1 cellular context compared by ENCODE assay signal in genomic region chr1:26900001-26900814, GRCh38.
TF ChIP-seq lines count a peak whose summit lies in the region.

Gene GPATCH3 (minus strand): TSS chr1:26900467. CDS start chr1:26900442, 25 bp downstream.

TF ChIP-seq in HepG2, 621 proteins besides CTCF, POLR2A, EP300 and RAD21 (continued from another document and continues in another):
- no peak for TF ChIP-seq HMG20B (CRISPR knock-in tag; conservative IDR thresholded peaks at IDR 0.05)
- TF ChIP-seq RFXAP (CRISPR knock-in tag; IDR thresholded peaks at IDR 0.05; ENCODE audit: borderline replicate concordance): peak; percentile 73; the same call in 1 of the 2 replicates
- no peak for TF ChIP-seq CBFB (CRISPR knock-in tag; IDR thresholded peaks at IDR 0.05)
- TF ChIP-seq E2F5 (CRISPR knock-in tag; conservative IDR thresholded peaks at IDR 0.05): no peak
- TF ChIP-seq ZNF776 (CRISPR knock-in tag; IDR thresholded peaks at IDR 0.05): no peak
- peak; percentile 64 for TF ChIP-seq GATAD2A (CRISPR knock-in tag; IDR thresholded peaks at IDR 0.05)
- TF ChIP-seq TMF1 (CRISPR knock-in tag; IDR thresholded peaks at IDR 0.05; ENCODE audit: low read depth): peak; percentile 82; the same call in 1 of the 2 replicates
- TF ChIP-seq XRCC5 (optimal IDR thresholded peaks at IDR 0.05; ENCODE audit: low read length): no peak
- 0 out of 2 replicates have a peak, but pooled peaks have one; percentile 68 for TF ChIP-seq KLF13 (CRISPR knock-in tag; IDR thresholded peaks at IDR 0.05)
- TF ChIP-seq THAP8 (CRISPR knock-in tag; IDR thresholded peaks at IDR 0.05; ENCODE audit: borderline replicate concordance): no peak
- no peak for TF ChIP-seq ZBTB37 (CRISPR knock-in tag; IDR thresholded peaks at IDR 0.05)
- no peak for TF ChIP-seq ZMYM2 (CRISPR knock-in tag; IDR thresholded peaks at IDR 0.05)
- TF ChIP-seq ZNF850 (CRISPR knock-in tag; conservative IDR thresholded peaks at IDR 0.05): no peak
- TF ChIP-seq ZC3H4 (CRISPR knock-in tag; IDR thresholded peaks at IDR 0.05; ENCODE audit: borderline replicate concordance): no peak
- TF ChIP-seq DRAP1 (CRISPR knock-in tag; IDR thresholded peaks at IDR 0.05): peak; percentile 89
- peak; percentile 60 for TF ChIP-seq ZNF331 (CRISPR knock-in tag; IDR thresholded peaks at IDR 0.05)
- peak; percentile 60; the same call in 1 of the 2 replicates for TF ChIP-seq ELF1 (CRISPR knock-in tag; IDR thresholded peaks at IDR 0.05)
- peak; percentile 51; the same call in 1 of the 2 replicates for TF ChIP-seq CREM (IDR thresholded peaks at IDR 0.05)
- no peak for TF ChIP-seq CREM (CRISPR knock-in tag; IDR thresholded peaks at IDR 0.05)
- no peak; the same call in 1 of the 2 replicates for TF ChIP-seq ZNF503 (CRISPR knock-in tag; IDR thresholded peaks at IDR 0.05)
- no peak for TF ChIP-seq ZNF296 (CRISPR knock-in tag; conservative IDR thresholded peaks at IDR 0.05)
- TF ChIP-seq THRA (CRISPR knock-in tag; IDR thresholded peaks at IDR 0.05; ENCODE audit: borderline replicate concordance): no peak
- 0 out of 2 replicates have a peak, but pooled peaks have one; percentile 5 for TF ChIP-seq ZBTB20 (CRISPR knock-in tag; IDR thresholded peaks at IDR 0.05; ENCODE audit: borderline replicate concordance, low read depth)
- no peak for TF ChIP-seq ZNF260 (CRISPR knock-in tag; IDR thresholded peaks at IDR 0.05; ENCODE audit: borderline replicate concordance, low read depth)
- TF ChIP-seq CC2D1A (CRISPR knock-in tag; IDR thresholded peaks at IDR 0.05): no peak
- TF ChIP-seq ZNF510 (CRISPR knock-in tag; IDR thresholded peaks at IDR 0.05; ENCODE audit: low read depth): peak; percentile 43; the same call in 1 of the 2 replicates
- peak; percentile 29; the same call in 1 of the 2 replicates for TF ChIP-seq ZNF816 (CRISPR knock-in tag; IDR thresholded peaks at IDR 0.05; ENCODE audit: borderline replicate concordance)
- TF ChIP-seq HDAC2 (CRISPR knock-in tag; IDR thresholded peaks at IDR 0.05): peak; percentile 92
- peak; percentile 55 for TF ChIP-seq FOXP4 (CRISPR knock-in tag; IDR thresholded peaks at IDR 0.05)
- no peak for TF ChIP-seq ZNF562 (CRISPR knock-in tag; IDR thresholded peaks at IDR 0.05; ENCODE audit: borderline replicate concordance)
- 0 out of 2 replicates have a peak, but pooled peaks have one; percentile 26 for TF ChIP-seq NR2F2 (IDR thresholded peaks at IDR 0.05; ENCODE audit: borderline replicate concordance, low read depth)
- peak; percentile 100 for TF ChIP-seq KDM5A (IDR thresholded peaks at IDR 0.05; ENCODE audit: borderline replicate concordance, low read length)
- TF ChIP-seq RCOR2 (CRISPR knock-in tag; IDR thresholded peaks at IDR 0.05): peak; percentile 39; the same call in 1 of the 2 replicates
- no peak for TF ChIP-seq ZNF460 (CRISPR knock-in tag; IDR thresholded peaks at IDR 0.05; ENCODE audit: borderline replicate concordance)
- no peak for TF ChIP-seq ZSCAN25 (CRISPR knock-in tag; IDR thresholded peaks at IDR 0.05)
- peak; percentile 30; the same call in 1 of the 2 replicates for TF ChIP-seq FOSL2 (CRISPR knock-in tag; IDR thresholded peaks at IDR 0.05)
- TF ChIP-seq FOXJ3 (CRISPR knock-in tag; IDR thresholded peaks at IDR 0.05; ENCODE audit: borderline replicate concordance): peak; percentile 63; the same call in 1 of the 2 replicates
- no peak for TF ChIP-seq ZNF446 (CRISPR knock-in tag; IDR thresholded peaks at IDR 0.05)
- TF ChIP-seq XBP1 (CRISPR knock-in tag; IDR thresholded peaks at IDR 0.05): no peak
- TF ChIP-seq FIP1L1 (IDR thresholded peaks at IDR 0.05; ENCODE audit: borderline replicate concordance, insufficient read depth, low read depth, low read length): no peak
- TF ChIP-seq SETDB1 (CRISPR knock-in tag; IDR thresholded peaks at IDR 0.05; ENCODE audit: borderline replicate concordance): no peak
- TF ChIP-seq TAF1 (CRISPR knock-in tag; IDR thresholded peaks at IDR 0.05): peak; percentile 98
- peak; percentile 71 for TF ChIP-seq UBTF (CRISPR knock-in tag; IDR thresholded peaks at IDR 0.05)
- no peak for TF ChIP-seq MTA3 (CRISPR knock-in tag; IDR thresholded peaks at IDR 0.05)
- TF ChIP-seq FOXC1 (CRISPR knock-in tag; IDR thresholded peaks at IDR 0.05; ENCODE audit: borderline replicate concordance): peak; percentile 67; the same call in 1 of the 2 replicates
- peak; percentile 99 for TF ChIP-seq SAP130 (CRISPR knock-in tag; IDR thresholded peaks at IDR 0.05; ENCODE audit: low read depth)
- no peak for TF ChIP-seq ZNF251 (CRISPR knock-in tag; IDR thresholded peaks at IDR 0.05)
- TF ChIP-seq KIAA2018 (CRISPR knock-in tag; IDR thresholded peaks at IDR 0.05; ENCODE audit: borderline replicate concordance): no peak
